Comparison of ENCODE assay signal across 14 cellular contexts in genomic region chr7:138295049-138295637, GRCh38.
DNase-seq lines count a peak whose midpoint lies in the region; ATAC-seq and TF ChIP-seq lines count a peak whose summit lies in the region.
"Had no signal": no experiment of that assay in that cellular context is flagged by ENCODE, and none has a peak within 500 bp of the region (broad histone marks: within the 10 kb centered on the region; RNA-seq: fewer than 3 reads in every experiment).

No MANE protein-coding gene starts in this region.

- no peaks in the 10 kb centered on the region for H4K20me1 ChIP-seq in osteoblast (ENCODE audit: insufficient read depth, low read length)

- intact Hi-C loops in thyroid gland (cut with DNase I): no loop called here

- 66% methylated on average over 3 of the region's 3 CpGs for WGBS in liver
- 79% methylated on average over 3 of the region's 3 CpGs for WGBS in thyroid gland, 2 donors

- ATAC-seq in GM18858 (IDR thresholded peaks at IDR 0.05; ENCODE audit: unreplicated experiment): peak; percentile 67
- ATAC-seq in GM21576 (IDR thresholded peaks at IDR 0.05; ENCODE audit: unreplicated experiment): peak; percentile 68
- peak; percentile 66 for ATAC-seq in HG03442 (IDR thresholded peaks at IDR 0.05; ENCODE audit: unreplicated experiment)
- ATAC-seq in stimulated activated effector memory CD8-positive, alpha-beta T cell treated with anti-CD3 and anti-CD28 coated beads, Interleukin-12 subunit alpha, Interleukin-12 subunit beta, amount 100 ng/mL, for 72 hours: no peak
- ATAC-seq: activated T-cell treated with anti-CD3 and anti-CD28 coated beads, Interleukin-2, amount 50 U/mL, for 4 hours; stimulated activated naive CD8-positive, alpha-beta T cell treated with anti-CD3 and anti-CD28 coated beads, Interleukin-15, Interleukin-2, amounts not matched to agents 100 U/mL and 50 U/mL, for 24 hours had no signal

- H3K9ac ChIP-seq in liver (ENCODE audit: low read depth in 1 of 2, low read length in 2 of 2): no peak overlapping the region

- no peaks in the 10 kb centered on the region for H3K4me1 Mint-ChIP-seq in stimulated activated effector memory CD8-positive, alpha-beta T cell treated with anti-CD3 and anti-CD28 coated beads, Interleukin-12 subunit alpha, Interleukin-12 subunit beta, amount 100 ng/mL, for 72 hours

- DNase-seq in T-helper 2 cell (no peak), thyroid gland (no peak), osteoblast (ENCODE audit: insufficient read length, low spot score, missing footprints) (no peak)
- no peak for DNase-seq in stimulated activated effector memory CD8-positive, alpha-beta T cell treated with anti-CD3 and anti-CD28 coated beads, Interleukin-12 subunit alpha, Interleukin-12 subunit beta, amount 100 ng/mL, for 72 hours (ENCODE audit: low spot score in 2 of 2)
- DNase-seq: activated T-cell treated with anti-CD3 and anti-CD28 coated beads, Interleukin-2, amount 50 U/mL, for 4 hours; CD4-positive, alpha-beta T cell; effector memory CD4-positive, alpha-beta T cell; SJCRH30; stimulated activated CD4-positive, alpha-beta T cell treated with anti-CD3 and anti-CD28 coated beads, Interleukin-4, amount 100 ng/mL, for 1 hour; stimulated activated naive CD8-positive, alpha-beta T cell treated with anti-CD3 and anti-CD28 coated beads, Interleukin-15, Interleukin-2, amounts not matched to agents 100 U/mL and 50 U/mL, for 24 hours had no signal

- no peak overlapping the region for H2AFZ ChIP-seq in osteoblast (ENCODE audit: low read length)

- TF ChIP-seq CTCF in liver (IDR thresholded peaks at IDR 0.05; ENCODE audit: low read depth, low read length, missing input control) (no peak), thyroid gland (IDR thresholded peaks at IDR 0.05) (no peak), osteoblast (IDR thresholded peaks at IDR 0.05; ENCODE audit: extremely low read depth, low read depth, low read length) (no peak)

- H3K36me3 Mint-ChIP-seq in stimulated activated effector memory CD8-positive, alpha-beta T cell treated with anti-CD3 and anti-CD28 coated beads, Interleukin-12 subunit alpha, Interleukin-12 subunit beta, amount 100 ng/mL, for 72 hours: no peaks in the 10 kb centered on the region

- H3K36me3 ChIP-seq in liver (ENCODE audit: control insufficient read depth in 4 of 4, insufficient read depth in 3 of 4, low read depth in 1 of 4, low read length in 3 of 4): no peaks in the 10 kb centered on the region
- no peaks in the 10 kb centered on the region for H3K36me3 ChIP-seq in thyroid gland
- no peaks in the 10 kb centered on the region for H3K36me3 ChIP-seq in osteoblast (ENCODE audit: insufficient read depth, low read length)
- H3K36me3 ChIP-seq: SJCRH30 had no signal

- TF ChIP-seq POLR2A in thyroid gland (IDR thresholded peaks at IDR 0.05): no peak

- H3K4me1 ChIP-seq in liver (ENCODE audit: control insufficient read depth in 4 of 4, insufficient read depth in 4 of 4, low read length in 3 of 4): peaks cover 4 to 17% (median 11%) of the 10 kb centered on the region in 4 donors
- H3K4me1 ChIP-seq in thyroid gland: no peaks in the 10 kb centered on the region
- no peaks in the 10 kb centered on the region for H3K4me1 ChIP-seq in osteoblast (ENCODE audit: insufficient read depth, low read length)
- H3K4me1 ChIP-seq: SJCRH30 had no signal

- no peak for TF ChIP-seq RAD21 in liver (IDR thresholded peaks at IDR 0.05)

- no peak overlapping the region for H3K4me3 Mint-ChIP-seq in stimulated activated effector memory CD8-positive, alpha-beta T cell treated with anti-CD3 and anti-CD28 coated beads, Interleukin-12 subunit alpha, Interleukin-12 subunit beta, amount 100 ng/mL, for 72 hours
- H3K4me3 Mint-ChIP-seq: activated T-cell treated with anti-CD3 and anti-CD28 coated beads, Interleukin-2, amount 50 U/mL, for 4 hours; CD4-positive, alpha-beta T cell had no signal

- H3K27me3 ChIP-seq in liver (ENCODE audit: control insufficient read depth in 4 of 4, insufficient read depth in 4 of 4, low read length in 3 of 4) (no peaks in the 10 kb centered on the region), thyroid gland (no peaks in the 10 kb centered on the region), osteoblast (ENCODE audit: insufficient read depth, low read length) (no peaks in the 10 kb centered on the region)
- H3K27me3 ChIP-seq: SJCRH30 had no signal

- H3K4me3 ChIP-seq in liver (ENCODE audit: low read depth in 1 of 3, low read length in 3 of 3) (no peak overlapping the region), thyroid gland (replicated peaks in 1 of 3) (no peak overlapping the region), osteoblast (ENCODE audit: insufficient read depth, low read length) (no peak overlapping the region)
- H3K4me3 ChIP-seq: SJCRH30 had no signal

- H3K27ac Mint-ChIP-seq in stimulated activated effector memory CD8-positive, alpha-beta T cell treated with anti-CD3 and anti-CD28 coated beads, Interleukin-12 subunit alpha, Interleukin-12 subunit beta, amount 100 ng/mL, for 72 hours: no peak overlapping the region
- H3K27ac Mint-ChIP-seq: CD4-positive, alpha-beta T cell had no signal

- H3K9me3 Mint-ChIP-seq in stimulated activated effector memory CD8-positive, alpha-beta T cell treated with anti-CD3 and anti-CD28 coated beads, Interleukin-12 subunit alpha, Interleukin-12 subunit beta, amount 100 ng/mL, for 72 hours: peaks cover 5% of the 10 kb centered on the region
- H3K9me3 Mint-ChIP-seq: activated T-cell treated with anti-CD3 and anti-CD28 coated beads, Interleukin-2, amount 50 U/mL, for 4 hours had no signal

- no peaks in the 10 kb centered on the region for H3K79me2 ChIP-seq in osteoblast (ENCODE audit: insufficient read depth, low read length)

- H3K27ac ChIP-seq in liver (ENCODE audit: low read depth in 1 of 2, low read length in 2 of 2) (peak overlapping the region; percentile 59 to 64), thyroid gland (no peak overlapping the region), osteoblast (ENCODE audit: low read depth, low read length) (no peak overlapping the region)
- H3K27ac ChIP-seq: SJCRH30 had no signal

- H3K9me3 ChIP-seq in liver (ENCODE audit: control insufficient read depth in 4 of 4, low read length in 3 of 4) (no peaks in the 10 kb centered on the region), thyroid gland (no peaks in the 10 kb centered on the region), osteoblast (ENCODE audit: low read depth, low read length) (no peaks in the 10 kb centered on the region)
- H3K9me3 ChIP-seq: SJCRH30 had no signal

- no peak overlapping the region for H3K4me2 ChIP-seq in osteoblast (ENCODE audit: insufficient read depth, low read length)

TF ChIP-seq in liver, 16 proteins besides CTCF, POLR2A, EP300 and RAD21 (continues in another document):
- TF ChIP-seq NR2F2 (IDR thresholded peaks at IDR 0.05): no peak
- no peak for TF ChIP-seq ATF3 (IDR thresholded peaks at IDR 0.05)
- TF ChIP-seq FOXA1 (IDR thresholded peaks at IDR 0.05): no peak
- TF ChIP-seq HNF4A (conservative IDR thresholded peaks at IDR 0.05): no peak
- no peak for TF ChIP-seq SP1 (IDR thresholded peaks at IDR 0.05)
- no peak for TF ChIP-seq FOXA2 (IDR thresholded peaks at IDR 0.05)
- TF ChIP-seq, protein P1, sequence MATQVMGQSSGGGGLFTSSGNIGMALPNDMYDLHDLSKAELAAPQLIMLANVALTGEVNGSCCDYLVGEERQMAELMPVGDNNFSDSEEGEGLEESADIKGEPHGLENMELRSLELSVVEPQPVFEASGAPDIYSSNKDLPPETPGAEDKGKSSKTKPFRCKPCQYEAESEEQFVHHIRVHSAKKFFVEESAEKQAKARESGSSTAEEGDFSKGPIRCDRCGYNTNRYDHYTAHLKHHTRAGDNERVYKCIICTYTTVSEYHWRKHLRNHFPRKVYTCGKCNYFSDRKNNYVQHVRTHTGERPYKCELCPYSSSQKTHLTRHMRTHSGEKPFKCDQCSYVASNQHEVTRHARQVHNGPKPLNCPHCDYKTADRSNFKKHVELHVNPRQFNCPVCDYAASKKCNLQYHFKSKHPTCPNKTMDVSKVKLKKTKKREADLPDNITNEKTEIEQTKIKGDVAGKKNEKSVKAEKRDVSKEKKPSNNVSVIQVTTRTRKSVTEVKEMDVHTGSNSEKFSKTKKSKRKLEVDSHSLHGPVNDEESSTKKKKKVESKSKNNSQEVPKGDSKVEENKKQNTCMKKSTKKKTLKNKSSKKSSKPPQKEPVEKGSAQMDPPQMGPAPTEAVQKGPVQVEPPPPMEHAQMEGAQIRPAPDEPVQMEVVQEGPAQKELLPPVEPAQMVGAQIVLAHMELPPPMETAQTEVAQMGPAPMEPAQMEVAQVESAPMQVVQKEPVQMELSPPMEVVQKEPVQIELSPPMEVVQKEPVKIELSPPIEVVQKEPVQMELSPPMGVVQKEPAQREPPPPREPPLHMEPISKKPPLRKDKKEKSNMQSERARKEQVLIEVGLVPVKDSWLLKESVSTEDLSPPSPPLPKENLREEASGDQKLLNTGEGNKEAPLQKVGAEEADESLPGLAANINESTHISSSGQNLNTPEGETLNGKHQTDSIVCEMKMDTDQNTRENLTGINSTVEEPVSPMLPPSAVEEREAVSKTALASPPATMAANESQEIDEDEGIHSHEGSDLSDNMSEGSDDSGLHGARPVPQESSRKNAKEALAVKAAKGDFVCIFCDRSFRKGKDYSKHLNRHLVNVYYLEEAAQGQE (IDR thresholded peaks at IDR 0.05): no peak
- TF ChIP-seq RXRA (IDR thresholded peaks at IDR 0.05): no peak
- TF ChIP-seq EGR1 (IDR thresholded peaks at IDR 0.05; ENCODE audit: low read depth in 2 of 2): no peak
- no peak for TF ChIP-seq JUND (IDR thresholded peaks at IDR 0.05)
- TF ChIP-seq MAX (IDR thresholded peaks at IDR 0.05): no peak
- no peak for TF ChIP-seq GABPA (IDR thresholded peaks at IDR 0.05 in 1 of 2, conservative IDR thresholded peaks at IDR 0.05 in 1 of 2)
- TF ChIP-seq HNF4G (IDR thresholded peaks at IDR 0.05): no peak

Comparison
In these comparisons a context has a peak if more than half of its experiments do, and no peak if none do; other contexts are left out.
1. H3K27ac ChIP-seq: peak in liver (2 of 2); none in thyroid gland (0 of 3) and osteoblast (single experiment).